13 cellular contexts compared by ENCODE assay signal in genomic region chr7:91843831-91844230, GRCh38. TPM values are rescaled to one million over a fixed set of nuclear protein-coding genes. Genes with fewer than 3 reads are reported as not detected.
A peak's percentile ranks its signal among the peaks of the same experiment; 100 is the strongest.
DNase-seq lines count a peak whose midpoint lies in the region; ATAC-seq and TF ChIP-seq lines count a peak whose summit lies in the region.
"Had no signal": no experiment of that assay in that cellular context is flagged by ENCODE, and none has a peak within 500 bp of the region (broad histone marks: within the 10 kb centered on the region; RNA-seq: fewer than 3 reads in every experiment).

No MANE protein-coding gene starts in this region.

- no TSS peak for BruUV-seq in PC-9 (replicated peaks; lab: Mats Ljungman, UMichigan)

- no peaks in the 10 kb centered on the region for H3F3A ChIP-seq in PC-9 (ENCODE audit: insufficient read depth, low read depth)

- peak; percentile 75 for ATAC-seq in GM18873 (IDR thresholded peaks at IDR 0.05; ENCODE audit: low FRiP score, unreplicated experiment)
- peak; percentile 95 for ATAC-seq in GM21528 (IDR thresholded peaks at IDR 0.05; ENCODE audit: low FRiP score, unreplicated experiment)
- ATAC-seq in HG03060 (IDR thresholded peaks at IDR 0.05; ENCODE audit: low read depth, unreplicated experiment): peak; percentile 74

- no peaks in the 10 kb centered on the region for H3K79me2 ChIP-seq in PC-9 (ENCODE audit: low read depth)

- no peaks in the 10 kb centered on the region for H3K27me3 ChIP-seq in PC-9 (ENCODE audit: insufficient read depth, low read depth)

- intact Hi-C loops in PC-9 (cut with micrococcal nuclease; ENCODE audit: unreplicated experiment): no loop called here

- no peaks in the 10 kb centered on the region for H3K4me1 ChIP-seq in PC-9 (replicated peaks; ENCODE audit: insufficient read depth)

- no peaks in the 10 kb centered on the region for H3K9me2 ChIP-seq in PC-9 (ENCODE audit: insufficient read depth)

- TF ChIP-seq CTCF in PC-9 (conservative IDR thresholded peaks at IDR 0.05): no peak

- no peak overlapping the region for H2AFZ ChIP-seq in PC-9

- no peaks in the 10 kb centered on the region for H4K20me1 ChIP-seq in PC-9 (ENCODE audit: insufficient read depth)

- POLR2A ChIA-PET in PC-9 (lab: Charles Lee; ENCODE audit: unreplicated experiment): no interaction called here

- H3K9me3 ChIP-seq in PC-9 (ENCODE audit: insufficient read depth, low read depth): no peaks in the 10 kb centered on the region

- H3K36me3 ChIP-seq in PC-9 (ENCODE audit: low read depth): no peaks in the 10 kb centered on the region

- no peak overlapping the region for H3K4me3 ChIP-seq in PC-9
- H3K4me3 ChIP-seq: coronary artery had no signal

- no peak overlapping the region for H3K4me2 ChIP-seq in PC-9

- CTCF ChIA-PET in PC-9 (lab: Charles Lee): no interaction called here

- peak; percentile 85 for DNase-seq in OCI-M1 (lab: John Stamatoyannopoulos, UW)
- no peak for DNase-seq in NCI-H748 treated with DMSO at 0.1 percent for 48 hours (lab: John Stamatoyannopoulos, UW)
- no peak for DNase-seq in PC-9
- no peak for DNase-seq in ureter (ENCODE audit: low spot score)
- no peak for DNase-seq in NCI-H2029 (lab: John Stamatoyannopoulos, UW)
- DNase-seq: activated naive CD8-positive, alpha-beta T cell treated with anti-CD3 and anti-CD28 coated beads, Interleukin-2, amount 10 ng/mL, durations not matched to agents 7 days and 5 days; CD4-positive, alpha-beta memory T cell; NCI-H345; T1000 had no signal

- no peak overlapping the region for H3K27ac ChIP-seq in PC-9
- H3K27ac ChIP-seq: coronary artery had no signal

RNA-seq across cellular contexts. Expression of gene MTERF1, which starts 36.7 kb away (rescaled TPM):
- total RNA-seq in PC-9 (2021): 16.9 and 17.5 TPM in 2 replicates
- 20.4 TPM for total RNA-seq in ureter
